ENCODE assay signal across 25 cellular contexts in the genomic region with DNA sequence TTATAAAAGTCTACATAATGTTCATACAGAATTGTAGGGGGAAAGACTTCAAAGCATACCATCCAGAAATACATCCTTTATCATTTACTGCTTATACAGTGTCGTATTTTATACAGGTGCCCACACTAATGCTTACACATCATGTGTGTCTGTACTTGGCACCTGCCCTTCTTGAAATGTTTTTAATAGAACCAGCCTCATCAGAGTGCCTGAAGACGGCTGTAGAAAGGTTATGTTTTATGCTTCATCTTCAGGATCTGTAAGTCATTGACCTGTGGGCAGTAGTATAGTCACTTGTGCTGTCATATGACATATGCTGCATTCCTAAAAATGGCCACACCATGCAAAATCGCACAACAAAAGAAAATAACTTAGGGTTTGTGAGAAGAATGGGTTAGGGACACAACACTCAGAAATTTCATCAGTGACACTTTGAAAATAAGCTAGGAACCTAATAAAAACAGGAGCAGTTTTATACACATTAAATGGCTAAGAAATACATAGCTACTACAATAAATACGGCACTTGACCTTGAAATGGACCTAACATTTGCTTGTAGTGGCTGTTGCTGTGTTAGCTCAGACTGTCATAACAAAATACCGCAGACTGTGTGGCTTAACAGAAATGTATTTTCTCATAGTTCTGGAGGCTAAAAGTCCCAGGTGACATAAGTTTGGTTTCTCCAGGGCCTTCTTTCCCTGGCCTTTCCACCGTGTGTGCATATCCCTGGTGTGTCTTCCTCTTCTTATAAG.
A peak's percentile ranks its signal among the peaks of the same experiment; 100 is the strongest.
DNase-seq lines count a peak whose midpoint lies in the region; ATAC-seq and TF ChIP-seq lines count a peak whose summit lies in the region.
"Had no signal": no experiment of that assay in that cellular context is flagged by ENCODE, and none has a peak within 500 bp of the region (broad histone marks: within the 10 kb centered on the region; RNA-seq: fewer than 3 reads in every experiment).

No MANE protein-coding gene starts in this region.

- DNase-seq in left kidney (ENCODE audit: low read depth, low spot score): peak; percentile 28
- no peak for DNase-seq in ureter (ENCODE audit: low spot score)
- no peak for DNase-seq in ecto neural progenitor cell (ENCODE audit: low spot score)
- DNase-seq in NCI-H510A treated with DMSO at 0.1 percent for 48 hours (lab: John Stamatoyannopoulos, UW): no peak
- DNase-seq: activated CD4-positive, alpha-beta T cell treated with anti-CD3 and anti-CD28 coated beads, Interleukin-2, amount 50 U/mL, for 48 hours; activated CD4-positive, CD25-positive, alpha-beta regulatory T cell; anterior cingulate cortex; DND-41; H9; left lung; naive thymus-derived CD8-positive, alpha-beta T cell; NCI-H1105 treated with DMSO at 0.1 percent for 48 hours; NCI-H2029 treated with DMSO at 0.1 percent for 48 hours; stimulated activated CD4-positive, alpha-beta T cell treated with anti-CD3 and anti-CD28 coated beads, Interleukin-12 subunit alpha, Interleukin-12 subunit beta, amount 100 ng/mL, for 4 hours; stimulated activated CD4-positive, alpha-beta T cell treated with anti-CD3 and anti-CD28 coated beads, Interleukin-4, amount 100 ng/mL, for 24 hours had no signal

- H3K27ac ChIP-seq in gastroesophageal sphincter (peak overlapping the region; percentile 67 to 81 (median 72)), skeletal muscle tissue (ENCODE audit: low read depth, low read length) (peak overlapping the region; percentile 65)
- H3K27ac ChIP-seq: left lung had no signal

- no peak for TF ChIP-seq POLR2A in gastroesophageal sphincter (IDR thresholded peaks at IDR 0.05)

- H3K9me3 ChIP-seq in gastroesophageal sphincter (no peaks in the 10 kb centered on the region), skeletal muscle tissue (ENCODE audit: control insufficient read depth in 3 of 3, low read length in 3 of 3) (no peaks in the 10 kb centered on the region)
- H3K9me3 ChIP-seq: left lung had no signal

- WGBS in gastroesophageal sphincter (ENCODE audit: low coverage in 1 of 2), 2 donors: 43 to 62% methylated on average over 4 to 6 of the region's 6 CpGs

- H3K27me3 ChIP-seq in gastroesophageal sphincter: no peaks in the 10 kb centered on the region
- H3K27me3 ChIP-seq in skeletal muscle tissue (ENCODE audit: control insufficient read depth in 3 of 3, insufficient read depth in 3 of 3, low read length in 3 of 3): no peaks in the 10 kb centered on the region
- H3K27me3 ChIP-seq: left lung had no signal

- TF ChIP-seq CTCF in brain (conservative IDR thresholded peaks at IDR 0.05) (no peak), gastroesophageal sphincter (IDR thresholded peaks at IDR 0.05) (no peak)

- no peaks in the 10 kb centered on the region for H3K9me3 Mint-ChIP-seq in brain
- H3K9me3 Mint-ChIP-seq in stimulated activated memory B cell treated with anti-CD40 and anti-IgM and Interleukin-4, amounts not matched to agents 10 μg/mL and 1 μg/mL and 100 μg/mL, for 72 hours: no peaks in the 10 kb centered on the region
- H3K9me3 Mint-ChIP-seq: activated T-helper 17 cell treated with anti-CD3 and anti-CD28 coated beads, Interleukin-2, amount 50 U/mL, for 72 hours; H9; mesothelial cell of epicardium; naive thymus-derived CD8-positive, alpha-beta T cell; stimulated activated effector memory CD8-positive, alpha-beta T cell treated with anti-CD3 and anti-CD28 coated beads, Interleukin-12 subunit alpha, Interleukin-12 subunit beta, amount 100 ng/mL, for 72 hours had no signal

- H3K4me3 ChIP-seq in gastroesophageal sphincter: no peak overlapping the region
- no peak overlapping the region for H3K4me3 ChIP-seq in skeletal muscle tissue (ENCODE audit: low read length in 3 of 3)
- H3K4me3 ChIP-seq: K562, left lung had no signal

- peaks cover 32% of the 10 kb centered on the region for H3K36me3 Mint-ChIP-seq in brain
- no peaks in the 10 kb centered on the region for H3K36me3 Mint-ChIP-seq in stimulated activated memory B cell treated with anti-CD40 and anti-IgM and Interleukin-4, amounts not matched to agents 10 μg/mL and 1 μg/mL and 100 μg/mL, for 72 hours
- H3K36me3 Mint-ChIP-seq: stimulated activated effector memory CD8-positive, alpha-beta T cell treated with anti-CD3 and anti-CD28 coated beads, Interleukin-12 subunit alpha, Interleukin-12 subunit beta, amount 100 ng/mL, for 72 hours had no signal

- H3K36me3 ChIP-seq in gastroesophageal sphincter (no peaks in the 10 kb centered on the region), skeletal muscle tissue (ENCODE audit: control insufficient read depth in 3 of 3, insufficient read depth in 3 of 3, low read length in 3 of 3) (no peaks in the 10 kb centered on the region)
- H3K36me3 ChIP-seq: left lung had no signal

- no peak for TF ChIP-seq EP300 in gastroesophageal sphincter (IDR thresholded peaks at IDR 0.05)

- peak; percentile 66 for ATAC-seq in gastroesophageal sphincter
- ATAC-seq in stimulated activated memory B cell treated with anti-CD40 and anti-IgM and Interleukin-4, amounts not matched to agents 10 μg/mL and 1 μg/mL and 100 μg/mL, for 72 hours: no peak
- ATAC-seq: activated T-helper 17 cell treated with anti-CD3 and anti-CD28 coated beads, Interleukin-2, amount 50 U/mL, for 72 hours; K562; left lung; naive thymus-derived CD8-positive, alpha-beta T cell; stimulated activated effector memory CD8-positive, alpha-beta T cell treated with anti-CD3 and anti-CD28 coated beads, Interleukin-12 subunit alpha, Interleukin-12 subunit beta, amount 100 ng/mL, for 72 hours had no signal

- peak overlapping the region in 4 of 5 experiments; percentile 5 to 92 (median 76) for H3K27ac Mint-ChIP-seq in brain
- no peak overlapping the region for H3K27ac Mint-ChIP-seq in stimulated activated memory B cell treated with anti-CD40 and anti-IgM and Interleukin-4, amounts not matched to agents 10 μg/mL and 1 μg/mL and 100 μg/mL, for 72 hours
- H3K27ac Mint-ChIP-seq: activated naive CD4-positive, alpha-beta T cell treated with anti-CD3 and anti-CD28 coated beads, Interleukin-2, amount 50 U/mL, for 24 hours; activated T-helper 17 cell treated with anti-CD3 and anti-CD28 coated beads, Interleukin-2, amount 50 U/mL, for 72 hours; CD14-positive monocyte; stimulated activated effector memory CD8-positive, alpha-beta T cell treated with anti-CD3 and anti-CD28 coated beads, Interleukin-12 subunit alpha, Interleukin-12 subunit beta, amount 100 ng/mL, for 72 hours had no signal

- H3K9ac ChIP-seq in skeletal muscle tissue (ENCODE audit: low read depth in 1 of 3, low read length in 3 of 3): no peak overlapping the region

- H3K4me3 Mint-ChIP-seq in brain: peak overlapping the region in 1 of 5 experiments; percentile 15
- no peak overlapping the region for H3K4me3 Mint-ChIP-seq in stimulated activated memory B cell treated with anti-CD40 and anti-IgM and Interleukin-4, amounts not matched to agents 10 μg/mL and 1 μg/mL and 100 μg/mL, for 72 hours
- H3K4me3 Mint-ChIP-seq: activated naive CD4-positive, alpha-beta T cell treated with anti-CD3 and anti-CD28 coated beads, Interleukin-2, amount 50 U/mL, for 24 hours; activated T-helper 17 cell treated with anti-CD3 and anti-CD28 coated beads, Interleukin-2, amount 50 U/mL, for 72 hours; CD14-positive monocyte; H9; mesothelial cell of epicardium; stimulated activated effector memory CD8-positive, alpha-beta T cell treated with anti-CD3 and anti-CD28 coated beads, Interleukin-12 subunit alpha, Interleukin-12 subunit beta, amount 100 ng/mL, for 72 hours had no signal

- H3K4me1 ChIP-seq in gastroesophageal sphincter (peaks cover 5 to 84% (median 18%) of the 10 kb centered on the region in 3 donors), skeletal muscle tissue (ENCODE audit: control insufficient read depth in 3 of 3, insufficient read depth in 3 of 3, low read length in 3 of 3) (peaks cover 14 to 29% (median 22%) of the 10 kb centered on the region in 3 donors)

- H3K27me3 Mint-ChIP-seq in brain: no peaks in the 10 kb centered on the region
- no peaks in the 10 kb centered on the region for H3K27me3 Mint-ChIP-seq in stimulated activated memory B cell treated with anti-CD40 and anti-IgM and Interleukin-4, amounts not matched to agents 10 μg/mL and 1 μg/mL and 100 μg/mL, for 72 hours
- H3K27me3 Mint-ChIP-seq: activated naive CD4-positive, alpha-beta T cell treated with anti-CD3 and anti-CD28 coated beads, Interleukin-2, amount 50 U/mL, for 24 hours; activated T-helper 17 cell treated with anti-CD3 and anti-CD28 coated beads, Interleukin-2, amount 50 U/mL, for 72 hours; naive thymus-derived CD8-positive, alpha-beta T cell had no signal

- H3K4me1 Mint-ChIP-seq in brain: peaks cover 80% of the 10 kb centered on the region
- peaks cover 7% of the 10 kb centered on the region for H3K4me1 Mint-ChIP-seq in stimulated activated memory B cell treated with anti-CD40 and anti-IgM and Interleukin-4, amounts not matched to agents 10 μg/mL and 1 μg/mL and 100 μg/mL, for 72 hours
